Comparison of ENCODE assay signal across 26 cellular contexts in the genomic region with DNA sequence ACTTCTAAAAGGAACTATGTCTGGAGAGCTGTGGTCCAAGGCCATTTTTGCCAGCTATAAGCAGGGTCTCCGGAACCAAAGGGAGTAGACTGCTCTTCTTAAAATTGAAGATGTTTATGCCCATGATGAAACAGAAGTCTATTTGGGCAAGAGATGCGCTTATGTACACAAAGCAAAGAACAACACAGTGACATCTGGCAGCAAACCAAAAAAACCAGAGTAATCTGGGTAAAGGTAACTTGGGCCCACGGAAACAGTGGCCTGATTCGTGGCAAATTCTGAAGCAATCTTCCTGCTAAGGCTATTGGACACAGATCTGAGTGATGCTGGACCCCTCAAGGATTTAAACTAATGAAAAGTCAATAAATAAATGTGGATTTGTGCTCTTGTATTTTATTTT. TPM values are rescaled to one million over a fixed set of nuclear protein-coding genes. Genes with fewer than 3 reads are reported as not detected.
"Had no signal": no experiment of that assay in that cellular context is flagged by ENCODE, and none has a peak within 500 bp of the region (broad histone marks: within the 10 kb centered on the region; RNA-seq: fewer than 3 reads in every experiment).

No MANE protein-coding gene starts in this region.

- DNase-seq: Kasumi-1, MV-4-11, NCI-H1048, NCI-H1105, NCI-H1417, NCI-H1436 treated with DMSO at 0.1 percent for 48 hours, NCI-H1694, NCI-H187 treated with DMSO at 0.1 percent for 48 hours, NCI-H2029 treated with DMSO at 0.1 percent for 48 hours, NCI-H2171 treated with DMSO at 0.1 percent for 48 hours, NCI-H345, NCI-H446 treated with DMSO at 0.1 percent for 48 hours, NCI-H510A treated with DMSO at 0.1 percent for 48 hours, NCI-H526, NCI-H82, PC-3, SHP77, SK-N-SH, SW 1271, T-cell had no signal

- H3K9me3 Mint-ChIP-seq: IgD-negative memory B cell, T-cell had no signal

- H3K27ac Mint-ChIP-seq: IgD-negative memory B cell, T-cell had no signal

- H3K4me3 ChIP-seq: K562 had no signal

- H3K27me3 Mint-ChIP-seq: IgD-negative memory B cell, T-cell had no signal

- H3K27ac ChIP-seq: KMS-11, RWPE1 had no signal

- H3K9me3 ChIP-seq: SK-N-SH had no signal

- H3K4me3 Mint-ChIP-seq: IgD-negative memory B cell, T-cell had no signal

- H3K36me3 Mint-ChIP-seq: IgD-negative memory B cell, T-cell had no signal

- ATAC-seq: K562, Panc1, PC-3, T-cell had no signal

RNA-seq across cellular contexts. Expression of a gene that starts 29.7 kb away (rescaled TPM):
- total RNA-seq: OCI-LY7 had no signal
